In genomic region chr17:43840814-43841213, GRCh38 we compare ENCODE assay signal across 11 cellular contexts. TPM values are rescaled to one million over a fixed set of nuclear protein-coding genes. Genes with fewer than 3 reads are reported as not detected.
DNase-seq lines count a peak whose midpoint lies in the region; ATAC-seq and TF ChIP-seq lines count a peak whose summit lies in the region.
"Had no signal": no experiment of that assay in that cellular context is flagged by ENCODE, and none has a peak within 500 bp of the region (broad histone marks: within the 10 kb centered on the region; RNA-seq: fewer than 3 reads in every experiment).

No MANE protein-coding gene starts in this region.

- no peak overlapping the region for H3K4me2 ChIP-seq in osteoblast (ENCODE audit: insufficient read depth, low read length)

- H2AFZ ChIP-seq in osteoblast (ENCODE audit: low read length): no peak overlapping the region

- no peaks in the 10 kb centered on the region for H3K9me3 ChIP-seq in endodermal cell (ENCODE audit: control insufficient read depth, low read length)
- H3K9me3 ChIP-seq in osteoblast (ENCODE audit: low read depth, low read length): no peaks in the 10 kb centered on the region
- H3K9me3 ChIP-seq in T-helper 17 cell (ENCODE audit: control insufficient read depth, low read length, poor library complexity, severe bottlenecking): no peaks in the 10 kb centered on the region

- H3K27ac Mint-ChIP-seq in endodermal cell (no peak overlapping the region), T-helper 17 cell (no peak overlapping the region)
- H3K27ac Mint-ChIP-seq in activated CD4-positive, alpha-beta T cell treated with anti-CD3 and anti-CD28 coated beads, Interleukin-2, amount 10 ng/mL, durations not matched to agents 7 days and 5 days: no peak overlapping the region

- no peaks in the 10 kb centered on the region for H3K9me3 Mint-ChIP-seq in endodermal cell
- no peaks in the 10 kb centered on the region for H3K9me3 Mint-ChIP-seq in activated CD4-positive, alpha-beta T cell treated with anti-CD3 and anti-CD28 coated beads, Interleukin-2, amount 10 ng/mL, durations not matched to agents 7 days and 5 days

- POLR2A ChIA-PET in activated CD4-positive, alpha-beta T cell treated with anti-CD3 and anti-CD28 coated beads, Interleukin-2, amount 10 ng/mL, durations not matched to agents 7 days and 5 days (lab: Charles Lee): no interaction called here

- H3K79me2 ChIP-seq in osteoblast (ENCODE audit: insufficient read depth, low read length): no peaks in the 10 kb centered on the region

- no peak overlapping the region for H3K9ac ChIP-seq in endodermal cell (ENCODE audit: extremely low read depth, low read length, poor library complexity, severe bottlenecking)

- H3K27ac ChIP-seq in endodermal cell (ENCODE audit: low read depth, low read length): no peak overlapping the region
- no peak overlapping the region for H3K27ac ChIP-seq in osteoblast (ENCODE audit: low read depth, low read length)

- H3K4me1 ChIP-seq in endodermal cell (ENCODE audit: control insufficient read depth, insufficient read depth, low read length) (no peaks in the 10 kb centered on the region), osteoblast (ENCODE audit: insufficient read depth, low read length) (no peaks in the 10 kb centered on the region)

- no peaks in the 10 kb centered on the region for H4K20me1 ChIP-seq in osteoblast (ENCODE audit: insufficient read depth, low read length)

- no peaks in the 10 kb centered on the region for H3K27me3 ChIP-seq in endodermal cell (ENCODE audit: control insufficient read depth, insufficient read depth, low read length, poor library complexity, severe bottlenecking)
- H3K27me3 ChIP-seq in osteoblast (ENCODE audit: insufficient read depth, low read length): no peaks in the 10 kb centered on the region

- H3K36me3 Mint-ChIP-seq in endodermal cell (ENCODE audit: low read depth) (no peaks in the 10 kb centered on the region), T-helper 17 cell (ENCODE audit: low read depth) (no peaks in the 10 kb centered on the region)
- H3K36me3 Mint-ChIP-seq in activated CD4-positive, alpha-beta T cell treated with anti-CD3 and anti-CD28 coated beads, Interleukin-2, amount 10 ng/mL, durations not matched to agents 7 days and 5 days (ENCODE audit: low read depth): no peaks in the 10 kb centered on the region

- H3K4me1 Mint-ChIP-seq in endodermal cell: no peaks in the 10 kb centered on the region
- no peaks in the 10 kb centered on the region for H3K4me1 Mint-ChIP-seq in T-helper 17 cell
- H3K4me1 Mint-ChIP-seq in activated CD4-positive, alpha-beta T cell treated with anti-CD3 and anti-CD28 coated beads, Interleukin-2, amount 10 ng/mL, durations not matched to agents 7 days and 5 days: no peaks in the 10 kb centered on the region

- CTCF ChIA-PET in activated CD4-positive, alpha-beta T cell treated with anti-CD3 and anti-CD28 coated beads, Interleukin-2, amount 10 ng/mL, durations not matched to agents 7 days and 5 days (lab: Charles Lee): interaction anchor here (1.0 to 1.6 kb wide), 3 partner anchors 9 to 103 kb away, joined by 3 to 4 read pairs (median 3); no protein-coding TSS in a partner anchor

- 0 out of 2 replicates have a peak, but pooled peaks have one; percentile 5 for TF ChIP-seq CTCF in GM12875 (IDR thresholded peaks at IDR 0.05; ENCODE audit: borderline replicate concordance, insufficient read depth, low read depth, low read length)
- TF ChIP-seq CTCF in endodermal cell (conservative IDR thresholded peaks at IDR 0.05): peak; percentile 64
- no peak for TF ChIP-seq CTCF in osteoblast (IDR thresholded peaks at IDR 0.05; ENCODE audit: extremely low read depth, low read depth, low read length)

- DNase-seq in NCI-H82 (lab: John Stamatoyannopoulos, UW): peak; percentile 70
- no peak for DNase-seq in endodermal cell
- peak; percentile 19 for DNase-seq in osteoblast (ENCODE audit: insufficient read length, low spot score, missing footprints)
- DNase-seq in T-helper 17 cell: no peak
- DNase-seq in activated CD4-positive, alpha-beta T cell treated with anti-CD3 and anti-CD28 coated beads, Interleukin-2, amount 10 ng/mL, durations not matched to agents 7 days and 5 days: no peak
- no peak for DNase-seq in KG1 (lab: John Stamatoyannopoulos, UW)
- DNase-seq in retina: no peak
- DNase-seq: NCI-H510A; stimulated activated CD4-positive, alpha-beta T cell treated with anti-CD3 and anti-CD28 coated beads, Interleukin-15, amount 100 ng/mL, for 24 hours had no signal

- H3K36me3 ChIP-seq in endodermal cell (ENCODE audit: control insufficient read depth, insufficient read depth, low read length): no peaks in the 10 kb centered on the region
- H3K36me3 ChIP-seq in osteoblast (ENCODE audit: insufficient read depth, low read length): no peaks in the 10 kb centered on the region

- no peak for ATAC-seq in T-helper 17 cell

- no peak overlapping the region for H3K4me3 Mint-ChIP-seq in endodermal cell
- H3K4me3 Mint-ChIP-seq in T-helper 17 cell: no peak overlapping the region
- H3K4me3 Mint-ChIP-seq in activated CD4-positive, alpha-beta T cell treated with anti-CD3 and anti-CD28 coated beads, Interleukin-2, amount 10 ng/mL, durations not matched to agents 7 days and 5 days: no peak overlapping the region

- peaks cover 11% of the 10 kb centered on the region for H3K27me3 Mint-ChIP-seq in endodermal cell (ENCODE audit: insufficient read depth)
- peaks cover 24% of the 10 kb centered on the region for H3K27me3 Mint-ChIP-seq in T-helper 17 cell
- H3K27me3 Mint-ChIP-seq in activated CD4-positive, alpha-beta T cell treated with anti-CD3 and anti-CD28 coated beads, Interleukin-2, amount 10 ng/mL, durations not matched to agents 7 days and 5 days: peaks cover 30% of the 10 kb centered on the region

- H3K4me3 ChIP-seq in GM12875 (ENCODE audit: low read depth, low read length) (no peak overlapping the region), endodermal cell (ENCODE audit: low read length) (no peak overlapping the region), osteoblast (ENCODE audit: insufficient read depth, low read length) (no peak overlapping the region)

- 68 to 89% methylated on average over 2 to 4 of the region's 4 CpGs for WGBS in endodermal cell (ENCODE audit: insufficient coverage in 1 of 2, insufficient read length in 1 of 2), 2 experiments

RNA-seq across cellular contexts. Expression of gene CD300LG, which starts 6.2 kb away (rescaled TPM):
- total RNA-seq in endodermal cell (not detected), osteoblast (not detected in 2 replicates), T-helper 17 cell (not detected)
- not detected for polyA plus RNA-seq in endodermal cell (2013, experiment 1 of 2)
- polyA plus RNA-seq in endodermal cell (2013, experiment 2 of 2): not detected
- not detected for total RNA-seq in activated CD4-positive, alpha-beta T cell treated with anti-CD3 and anti-CD28 coated beads, Interleukin-2, amount 10 ng/mL, durations not matched to agents 7 days and 5 days
- total RNA-seq: temporal lobe had no signal

RNA-seq across cellular contexts. Expression of gene MPP3, which starts 7.9 kb away (rescaled TPM):
- 1 to 10 TPM; 5.8 to 6.8 TPM for total RNA-seq in endodermal cell
- 6.6 TPM for polyA plus RNA-seq in endodermal cell (2013, experiment 1 of 2)
- polyA plus RNA-seq in endodermal cell (2013, experiment 2 of 2): 10.8 TPM
- total RNA-seq in osteoblast: 6.2 and 7.1 TPM in 2 replicates
- total RNA-seq in T-helper 17 cell: under 1 TPM in 1 of 2 donors, not detected in 1; 0.90 TPM
- not detected for total RNA-seq in activated CD4-positive, alpha-beta T cell treated with anti-CD3 and anti-CD28 coated beads, Interleukin-2, amount 10 ng/mL, durations not matched to agents 7 days and 5 days

Comparison
In these comparisons a context has a peak if more than half of its experiments do, and no peak if none do; other contexts are left out.
1. DNase-seq: peak in NCI-H82 (single experiment) and osteoblast (single experiment); none in endodermal cell (single experiment), T-helper 17 cell (0 of 3), activated CD4-positive, alpha-beta T cell treated with anti-CD3 and anti-CD28 coated beads, Interleukin-2, amount 10 ng/mL, durations not matched to agents 7 days and 5 days (single experiment), KG1 (single experiment) and retina (single experiment).